In genomic region chr3:115146418-115147328, GRCh38 we compare ENCODE assay signal across 8 cellular contexts. TPM values are rescaled to one million over a fixed set of nuclear protein-coding genes. Genes with fewer than 3 reads are reported as not detected.
DNase-seq lines count a peak whose midpoint lies in the region; ATAC-seq, FAIRE-seq and TF ChIP-seq lines count a peak whose summit lies in the region.

Gene ZBTB20 (minus strand): TSS chr3:115147288.

- H3K36me3 Mint-ChIP-seq in CD8-positive, alpha-beta T cell: peaks cover 29% of the 10 kb centered on the region

- no peak within 1 kb of the TSS for H2BK120ac ChIP-seq in neuronal stem cell (ENCODE audit: low read depth, low read length)

- H4K8ac ChIP-seq in neuronal stem cell (ENCODE audit: low read depth, low read length): no peak within 1 kb of the TSS

- peak within 1 kb of the TSS; percentile 96 for H3K27ac ChIP-seq in CD8-positive, alpha-beta T cell (ENCODE audit: low read depth, low read length)
- H3K27ac ChIP-seq in foreskin keratinocyte: peak within 1 kb of the TSS; percentile 77
- peak within 1 kb of the TSS; percentile 94 for H3K27ac ChIP-seq in neuronal stem cell (replicated peaks; ENCODE audit: low read length)
- peak within 1 kb of the TSS; percentile 98 for H3K27ac ChIP-seq in substantia nigra (ENCODE audit: low read depth, low read length, poor library complexity, severe bottlenecking)

- H3K79me1 ChIP-seq in neuronal stem cell (ENCODE audit: low read depth, low read length): no peaks in the 10 kb centered on the region

- POLR2A ChIA-PET in CD8-positive, alpha-beta T cell (lab: Charles Lee): interaction anchor here (0.6 to 6.0 kb wide), 15 partner anchors 8 to 933 kb away, joined by 3 to 62 read pairs (median 4); no protein-coding TSS in a partner anchor

- peak within 1 kb of the TSS; percentile 90 for H3K4me3 ChIP-seq in CD8-positive, alpha-beta T cell (ENCODE audit: low read depth, low read length)
- peak within 1 kb of the TSS; percentile 73 to 86 for H3K4me3 ChIP-seq in neuronal stem cell (ENCODE audit: low read length in 2 of 2)

- ATAC-seq in CD8-positive, alpha-beta T cell: peak; percentile 19
- ATAC-seq in foreskin keratinocyte: peak; percentile 42

- H3K4me2 ChIP-seq in neuronal stem cell (ENCODE audit: insufficient read depth, low read length, poor library complexity, severe bottlenecking): peak within 1 kb of the TSS; percentile 28

- peak within 1 kb of the TSS; percentile 100 for H3K27ac Mint-ChIP-seq in CD8-positive, alpha-beta T cell

- peak within 1 kb of the TSS; percentile 58 for H3K23ac ChIP-seq in neuronal stem cell (ENCODE audit: low read depth, low read length, poor library complexity)

- no peak within 1 kb of the TSS for H3K14ac ChIP-seq in neuronal stem cell (ENCODE audit: low read length)

- no peak for FAIRE-seq in HTR-8/SVneo (lab: Jason Lieb, UNC)

- H3K4me1 ChIP-seq in CD8-positive, alpha-beta T cell (ENCODE audit: insufficient read depth, low read length): peaks cover 15% of the 10 kb centered on the region
- H3K4me1 ChIP-seq in foreskin keratinocyte: no peaks in the 10 kb centered on the region
- H3K4me1 ChIP-seq in neuronal stem cell (ENCODE audit: control insufficient read depth in 2 of 2, insufficient read depth in 1 of 2, low read depth in 1 of 2, low read length in 2 of 2): peaks cover 0 to 1% of the 10 kb centered on the region in 2 donors

- no peak within 1 kb of the TSS for H2AK5ac ChIP-seq in neuronal stem cell (ENCODE audit: low read depth, low read length)

- H3K4me1 Mint-ChIP-seq in CD8-positive, alpha-beta T cell (ENCODE audit: low read depth): peaks cover 42% of the 10 kb centered on the region

- peak within 1 kb of the TSS; percentile 95 for H2AFZ ChIP-seq in neuronal stem cell (ENCODE audit: low read length)

- CTCF ChIA-PET in CD8-positive, alpha-beta T cell (lab: Charles Lee): interaction anchor here (0.6 to 3.8 kb wide), 10 partner anchors 18 to 637 kb away, joined by 3 to 16 read pairs (median 4); no protein-coding TSS in a partner anchor

- peak within 1 kb of the TSS; percentile 88 for H2BK5ac ChIP-seq in neuronal stem cell (ENCODE audit: low read length)

- intact Hi-C loops in CD8-positive, alpha-beta T cell (cut with DNase I, micrococcal nuclease): loop anchor here (1.0 to 10.0 kb wide), 9 partner anchors 46 to 1612 kb away; partner anchors contain the start of genes CCDC191 (in 1 of the 2), QTRT2 (in 1 of the 2), SIDT1 (in 1 of the 2) and USF3 (in 1 of the 2)

- H3K9me3 ChIP-seq in CD8-positive, alpha-beta T cell (ENCODE audit: low read length): no peaks in the 10 kb centered on the region
- peaks cover 0 to 8% of the 10 kb centered on the region in 2 donors for H3K9me3 ChIP-seq in neuronal stem cell (replicated peaks in 1 of 2; ENCODE audit: control insufficient read depth in 2 of 2, insufficient read depth in 1 of 2, low read depth in 1 of 2, low read length in 2 of 2)

- peak within 1 kb of the TSS; percentile 94 for H3K18ac ChIP-seq in neuronal stem cell (ENCODE audit: low read length)

- no peaks in the 10 kb centered on the region for H3K27me3 ChIP-seq in CD8-positive, alpha-beta T cell (ENCODE audit: insufficient read depth, low read length)
- H3K27me3 ChIP-seq in foreskin keratinocyte (no peaks in the 10 kb centered on the region), neuronal stem cell (ENCODE audit: control insufficient read depth in 3 of 3, insufficient read depth in 3 of 3, low read depth in 1 of 3, low read length in 3 of 3) (no peaks in the 10 kb centered on the region)

- H2BK15ac ChIP-seq in neuronal stem cell (ENCODE audit: low read length): no peak within 1 kb of the TSS

- H3K4me3 Mint-ChIP-seq in CD8-positive, alpha-beta T cell: peak within 1 kb of the TSS; percentile 95

- peak; percentile 51 to 86 (median 70) for DNase-seq in CD8-positive, alpha-beta T cell
- DNase-seq in GM20000 (ENCODE audit: low spot score) (peak; percentile 79), HTR-8/SVneo (ENCODE audit: insufficient read length, low spot score) (peak; percentile 24), SHP77 (lab: John Stamatoyannopoulos, UW) (peak; percentile 50 to 63), activated gamma-delta T cell treated with Interleukin-2 at 50 U/mL for 16 hours (peak; percentile 61), foreskin keratinocyte (peak; percentile 43 to 71), neuronal stem cell (ENCODE audit: low spot score) (peak; percentile 67), substantia nigra (lab: John Stamatoyannopoulos, UW) (peak in 39 of 49 donors; percentile 34 to 95 (median 73))

- no peak within 1 kb of the TSS for H2BK12ac ChIP-seq in neuronal stem cell (ENCODE audit: low read length)

- H3K27me3 Mint-ChIP-seq in CD8-positive, alpha-beta T cell (ENCODE audit: low read depth): no peaks in the 10 kb centered on the region

- peak within 1 kb of the TSS; percentile 85 for H3K9ac ChIP-seq in neuronal stem cell (ENCODE audit: low read depth, low read length, poor library complexity)

- no peak within 1 kb of the TSS for H4K91ac ChIP-seq in neuronal stem cell (ENCODE audit: low read depth, low read length, poor library complexity)

- no peak for TF ChIP-seq CTCF in CD8-positive, alpha-beta T cell (IDR thresholded peaks at IDR 0.05)
- TF ChIP-seq CTCF in GM20000 (IDR thresholded peaks at IDR 0.05; ENCODE audit: extremely low read depth, missing control alignments) (no peak), foreskin keratinocyte (conservative IDR thresholded peaks at IDR 0.05) (no peak)

- WGBS in neuronal stem cell (ENCODE audit: extremely low coverage in 2 of 2, insufficient read length in 2 of 2, insufficient replicate concordance in 1 of 2), 2 donors: no CpG with 5 or more reads among the region's 72 CpGs

- no peak within 1 kb of the TSS for H3K4ac ChIP-seq in neuronal stem cell (ENCODE audit: low read length)

- no peaks in the 10 kb centered on the region for H3K36me3 ChIP-seq in CD8-positive, alpha-beta T cell (ENCODE audit: insufficient read depth, low read length)
- no peaks in the 10 kb centered on the region for H3K36me3 ChIP-seq in neuronal stem cell (replicated peaks in 1 of 2; ENCODE audit: control insufficient read depth in 2 of 2, insufficient read depth in 2 of 2, low read length in 2 of 2)

- H3K9me3 Mint-ChIP-seq in CD8-positive, alpha-beta T cell: peaks cover 11% of the 10 kb centered on the region

RNA-seq across cellular contexts. Expression of gene ZBTB20, which starts in this region (rescaled TPM):
- total RNA-seq in CD8-positive, alpha-beta T cell: 10 to 100 TPM; 35.9 to 38.4 TPM
- 0.78 and 1.4 TPM in 2 replicates for total RNA-seq in foreskin keratinocyte
- polyA plus RNA-seq in foreskin keratinocyte: 0.12 and 0.20 TPM in 2 replicates
- 0.73 TPM for polyA plus RNA-seq in neuronal stem cell (2013, experiment 1 of 2)
- polyA plus RNA-seq in neuronal stem cell (2013, experiment 2 of 2): 0.97 TPM

Comparison
In these comparisons a context has a peak if more than half of its experiments do, and no peak if none do; other contexts are left out.
1. Peak in every context shown above with its lines: DNase-seq, ATAC-seq, H3K4me3 ChIP-seq and H3K27ac ChIP-seq.
2. RNA of gene ZBTB20 (total RNA-seq): 35.9 to 38.4 TPM in CD8-positive, alpha-beta T cell; 0.78 to 1.4 TPM in foreskin keratinocyte; every median in the first group is over 10 times any median in the second.
3. DNase-seq: peak in every context shown above with its lines; median percentile 79 in GM20000; 73 in substantia nigra; 70 in CD8-positive, alpha-beta T cell; 67 in neuronal stem cell; 61 in activated gamma-delta T cell treated with Interleukin-2 at 50 U/mL for 16 hours; 57 in foreskin keratinocyte; 56 in SHP77; 24 in HTR-8/SVneo.